Comparison of ENCODE assay signal across 16 cellular contexts in the genomic region with DNA sequence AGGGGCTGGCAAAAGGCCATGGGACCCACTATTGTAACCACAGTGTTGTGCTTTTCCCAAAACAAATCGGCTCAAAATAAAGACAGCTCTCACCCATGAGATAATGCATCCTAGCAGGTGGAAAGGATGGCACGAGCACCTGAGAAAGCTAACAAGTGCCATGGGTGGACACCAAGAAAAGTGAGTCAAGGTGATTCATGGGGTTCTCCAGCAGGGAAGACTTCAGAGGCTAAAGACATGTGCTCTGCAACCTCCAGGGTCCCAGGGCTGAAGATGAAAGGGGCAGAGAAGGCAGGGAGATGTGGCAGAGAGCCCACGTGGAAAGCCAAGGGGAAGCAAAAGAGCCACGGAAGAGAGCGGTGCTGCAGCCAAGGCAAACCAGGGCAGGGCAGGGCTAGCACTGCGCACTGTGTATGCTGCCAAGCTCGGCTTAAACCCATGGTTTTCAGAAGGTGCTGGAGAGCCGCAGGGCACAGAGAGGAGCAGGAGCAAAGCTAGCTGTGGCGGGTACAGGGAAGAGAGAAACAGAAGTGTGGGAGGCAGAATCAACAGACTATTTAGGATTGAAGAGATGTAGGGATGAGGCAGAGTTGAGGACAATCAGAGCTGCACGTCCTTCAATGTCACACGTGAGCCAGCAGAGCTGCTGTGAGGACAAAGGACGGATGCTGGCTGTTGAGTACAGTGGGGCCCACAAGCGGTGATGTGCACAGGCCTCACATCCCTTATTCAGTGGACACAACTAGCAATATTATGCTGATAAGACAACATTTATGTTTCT. TPM values are rescaled to one million over a fixed set of nuclear protein-coding genes. Genes with fewer than 3 reads are reported as not detected.
DNase-seq lines count a peak whose midpoint lies in the region; ATAC-seq and TF ChIP-seq lines count a peak whose summit lies in the region.
"Had no signal": no experiment of that assay in that cellular context is flagged by ENCODE, and none has a peak within 500 bp of the region (broad histone marks: within the 10 kb centered on the region; RNA-seq: fewer than 3 reads in every experiment).

No MANE protein-coding gene starts in this region.

- H3K9me2 ChIP-seq in hepatocyte (replicated peaks; ENCODE audit: insufficient read depth) = no peaks in the 10 kb centered on the region

- H3K27me3 ChIP-seq in CD8-positive, alpha-beta T cell (ENCODE audit: insufficient read depth, low read length) = no peaks in the 10 kb centered on the region
- no peaks in the 10 kb centered on the region for H3K27me3 ChIP-seq in hepatocyte
- H3K27me3 ChIP-seq: gastrocnemius medialis had no signal

- H3K27me3 Mint-ChIP-seq in CD8-positive, alpha-beta T cell (ENCODE audit: low read depth) = no peaks in the 10 kb centered on the region
- H3K27me3 Mint-ChIP-seq: T-cell, type B pancreatic cell had no signal

- H3K36me3 Mint-ChIP-seq in CD8-positive, alpha-beta T cell = peaks cover 82% of the 10 kb centered on the region

- no peaks in the 10 kb centered on the region for H4K20me1 ChIP-seq in hepatocyte (ENCODE audit: insufficient read depth, poor library complexity, severe bottlenecking)

- peak overlapping the region; percentile 14 for H3K27ac Mint-ChIP-seq in CD8-positive, alpha-beta T cell
- H3K27ac Mint-ChIP-seq: nephron progenitor cell, type B pancreatic cell had no signal

- H3K36me3 ChIP-seq in CD8-positive, alpha-beta T cell (ENCODE audit: insufficient read depth, low read length) = peaks cover 42% of the 10 kb centered on the region
- no peaks in the 10 kb centered on the region for H3K36me3 ChIP-seq in hepatocyte (replicated peaks; ENCODE audit: insufficient read depth, low read depth)

- intact Hi-C loops in CD8-positive, alpha-beta T cell (cut with DNase I, micrococcal nuclease) = no loop called here
- intact Hi-C loops in posterior vena cava (cut with DNase I) = loop anchor here in 1 of 2 donors (10.0 kb wide), 1 partner anchor 45 kb away; the partner anchor contains the start of gene C1orf198

- no peak for DNase-seq in CD8-positive, alpha-beta T cell
- DNase-seq in caudate nucleus (lab: John Stamatoyannopoulos, UW) (peak in 54 of 61 donors; percentile 12 to 90 (median 54)), hypothalamus (lab: John Stamatoyannopoulos, UW) (peak in 45 of 51 donors; percentile 10 to 89 (median 59)), putamen (ENCODE audit: low spot score) (peak; percentile 67), hepatocyte (ENCODE audit: low spot score) (no peak), posterior vena cava (ENCODE audit: low spot score) (no peak), GM20000 (ENCODE audit: low spot score) (no peak)
- DNase-seq: activated CD4-positive, CD25-positive, alpha-beta regulatory T cell treated with anti-CD3 and anti-CD28 coated beads, Interleukin-2, amount 50 U/mL, for 72 hours; DMS53; NCI-H510A; nephron progenitor cell; PC-9; T-cell had no signal

- CTCF ChIA-PET in CD8-positive, alpha-beta T cell (lab: Charles Lee) = no interaction called here

- no peaks in the 10 kb centered on the region for H3K9me3 ChIP-seq in CD8-positive, alpha-beta T cell (ENCODE audit: low read length)
- no peaks in the 10 kb centered on the region for H3K9me3 ChIP-seq in hepatocyte (ENCODE audit: low read depth)
- H3K9me3 ChIP-seq: gastrocnemius medialis had no signal

- no peak for ATAC-seq in CD8-positive, alpha-beta T cell
- ATAC-seq in HG03095 (IDR thresholded peaks at IDR 0.05; ENCODE audit: unreplicated experiment) = no peak
- ATAC-seq: T-cell had no signal

- no peak overlapping the region for H3K4me2 ChIP-seq in hepatocyte
- H3K4me2 ChIP-seq: PC-9 had no signal

- H3K79me2 ChIP-seq in hepatocyte = no peaks in the 10 kb centered on the region

- H2AFZ ChIP-seq in hepatocyte = no peak overlapping the region
- H2AFZ ChIP-seq: PC-9 had no signal

- no peak for TF ChIP-seq CTCF in CD8-positive, alpha-beta T cell (IDR thresholded peaks at IDR 0.05)
- TF ChIP-seq CTCF in hepatocyte (IDR thresholded peaks at IDR 0.05; ENCODE audit: poor library complexity) = no peak
- no peak for TF ChIP-seq CTCF in GM20000 (IDR thresholded peaks at IDR 0.05; ENCODE audit: extremely low read depth, missing control alignments)

- no peak overlapping the region for H3K27ac ChIP-seq in CD8-positive, alpha-beta T cell (ENCODE audit: low read depth, low read length)
- H3K27ac ChIP-seq in caudate nucleus (ENCODE audit: low read depth, low read length) (peak overlapping the region; percentile 83), hepatocyte (no peak overlapping the region)
- H3K27ac ChIP-seq: PC-9 had no signal

- H3K4me1 Mint-ChIP-seq in CD8-positive, alpha-beta T cell (ENCODE audit: low read depth) = no peaks in the 10 kb centered on the region
- H3K4me1 Mint-ChIP-seq: T-cell had no signal

- H3K9me3 Mint-ChIP-seq in CD8-positive, alpha-beta T cell = no peaks in the 10 kb centered on the region
- H3K9me3 Mint-ChIP-seq: nephron progenitor cell, T-cell, type B pancreatic cell had no signal

- H3K4me3 Mint-ChIP-seq in CD8-positive, alpha-beta T cell = no peak overlapping the region
- H3K4me3 Mint-ChIP-seq: nephron progenitor cell, T-cell, type B pancreatic cell had no signal

- H3K4me3 ChIP-seq in CD8-positive, alpha-beta T cell (ENCODE audit: low read depth, low read length) = no peak overlapping the region
- H3K4me3 ChIP-seq in hepatocyte = no peak overlapping the region
- H3K4me3 ChIP-seq: gastrocnemius medialis, PC-9 had no signal

- POLR2A ChIA-PET in CD8-positive, alpha-beta T cell (lab: Charles Lee) = no interaction called here

- WGBS in hepatocyte (ENCODE audit: low lambda C conversion rate, missing lambda C conversion rate) = 95% methylated on average over 13 of the region's 13 CpGs

- H3K4me1 ChIP-seq in CD8-positive, alpha-beta T cell (ENCODE audit: insufficient read depth, low read length) = no peaks in the 10 kb centered on the region
- peaks cover 12% of the 10 kb centered on the region for H3K4me1 ChIP-seq in hepatocyte (ENCODE audit: insufficient read depth)

RNA-seq across cellular contexts. Expression of gene C1orf198, which starts 41.8 kb away (rescaled TPM):
- 1 to 10 TPM; 3.2 to 3.8 TPM for total RNA-seq in CD8-positive, alpha-beta T cell
- total RNA-seq in hepatocyte = 54.1 and 56.9 TPM in 2 replicates
- 41.4 and 50.1 TPM in 2 replicates for polyA plus RNA-seq in hepatocyte
- 10 to 100 TPM; 79.5 to 98.4 TPM for total RNA-seq in posterior vena cava

Comparison
In these comparisons a context has a peak if more than half of its experiments do, and no peak if none do; other contexts are left out.
1. DNase-seq: peak in caudate nucleus (54 of 61), hypothalamus (45 of 51) and putamen (single experiment); none in CD8-positive, alpha-beta T cell (0 of 7), hepatocyte (single experiment), posterior vena cava (single experiment) and GM20000 (single experiment).
2. RNA of gene C1orf198, which starts 41.8 kb away (total RNA-seq): 79.5 to 98.4 TPM in posterior vena cava and 54.1 to 56.9 TPM in hepatocyte; 3.2 to 3.8 TPM in CD8-positive, alpha-beta T cell; every median in the first group is over 10 times any median in the second.